In genomic region chr9:694499-695154, GRCh38 we compare ENCODE assay signal across 10 cellular contexts.
DNase-seq lines count a peak whose midpoint lies in the region; ATAC-seq and TF ChIP-seq lines count a peak whose summit lies in the region.
"Had no signal": no experiment of that assay in that cellular context is flagged by ENCODE, and none has a peak within 500 bp of the region (broad histone marks: within the 10 kb centered on the region; RNA-seq: fewer than 3 reads in every experiment).

No MANE protein-coding gene starts in this region.

- H3K9me3 Mint-ChIP-seq in osteocyte (ENCODE audit: unreplicated experiment), result no peaks in the 10 kb centered on the region
- no peaks in the 10 kb centered on the region for H3K9me3 Mint-ChIP-seq in Caco-2 (ENCODE audit: unreplicated experiment)
- H3K9me3 Mint-ChIP-seq: effector memory CD8-positive, alpha-beta T cell had no signal

- H3K36me3 Mint-ChIP-seq in osteocyte (ENCODE audit: unreplicated experiment), result no peaks in the 10 kb centered on the region
- H3K36me3 Mint-ChIP-seq in Caco-2 (ENCODE audit: insufficient read depth, unreplicated experiment), result peaks cover 24% of the 10 kb centered on the region

- ATAC-seq in GM19035 (IDR thresholded peaks at IDR 0.05; ENCODE audit: unreplicated experiment) (no peak), GM18907 (IDR thresholded peaks at IDR 0.05; ENCODE audit: unreplicated experiment) (no peak)
- ATAC-seq: effector memory CD8-positive, alpha-beta T cell had no signal

- CTCF ChIA-PET in Caco-2 (lab: Charles Lee), result interaction anchor here (0.7 kb wide), 1 partner anchor 68 kb away, joined by 7 read pairs; no protein-coding TSS in a partner anchor

- POLR2A ChIA-PET in Caco-2 (lab: Charles Lee), result no interaction called here

- H3K4me3 Mint-ChIP-seq in osteocyte (ENCODE audit: unreplicated experiment), result peak overlapping the region; percentile 64
- H3K4me3 Mint-ChIP-seq in Caco-2 (ENCODE audit: unreplicated experiment), result no peak overlapping the region
- H3K4me3 Mint-ChIP-seq: effector memory CD8-positive, alpha-beta T cell had no signal

- no peaks in the 10 kb centered on the region for H3K27me3 Mint-ChIP-seq in osteocyte (ENCODE audit: unreplicated experiment)
- H3K27me3 Mint-ChIP-seq in Caco-2 (ENCODE audit: insufficient read depth, unreplicated experiment), result no peaks in the 10 kb centered on the region

- TF ChIP-seq CTCF in AG09309 (IDR thresholded peaks at IDR 0.05; ENCODE audit: control insufficient read depth, insufficient read depth, low read depth, low read length, missing control alignments) (no peak), WI38 (IDR thresholded peaks at IDR 0.05; ENCODE audit: low read depth, low read length) (no peak), osteocyte (IDR thresholded peaks at IDR 0.05) (no peak), Caco-2 (IDR thresholded peaks at IDR 0.05; ENCODE audit: insufficient read depth in 1 of 2, low read depth in 1 of 2, low read length in 1 of 2, severe bottlenecking in 1 of 2, unreplicated experiment in 1 of 2) (no peak)

- intact Hi-C loops in Caco-2 (cut with micrococcal nuclease; ENCODE audit: unreplicated experiment), result no loop called here

- H3K27ac Mint-ChIP-seq in osteocyte (ENCODE audit: unreplicated experiment), result peak overlapping the region; percentile 91
- no peak overlapping the region for H3K27ac Mint-ChIP-seq in Caco-2 (ENCODE audit: unreplicated experiment)
- H3K27ac Mint-ChIP-seq: effector memory CD8-positive, alpha-beta T cell had no signal

- peak; percentile 67 for DNase-seq in AG09309 (ENCODE audit: low read depth)
- peak; percentile 94 for DNase-seq in globus pallidus (ENCODE audit: low spot score)
- peak; percentile 46 for DNase-seq in osteocyte (ENCODE audit: extremely low spot score, unreplicated experiment)
- DNase-seq in Caco-2, result no peak
- DNase-seq in NCI-H1048 (lab: John Stamatoyannopoulos, UW), result no peak
- DNase-seq: DMS79; effector memory CD8-positive, alpha-beta T cell had no signal

- no TSS peak for BruUV-seq in Caco-2 (replicated peaks; lab: Mats Ljungman, UMichigan)

- H3K4me1 Mint-ChIP-seq in osteocyte (ENCODE audit: unreplicated experiment), result peaks cover 53% of the 10 kb centered on the region
- H3K4me1 Mint-ChIP-seq in Caco-2 (ENCODE audit: low read depth, unreplicated experiment), result peaks cover 22% of the 10 kb centered on the region

- H3K4me3 ChIP-seq in AG09309 (ENCODE audit: control insufficient read depth, low read depth, low read length) (peak overlapping the region; percentile 34), WI38 (ENCODE audit: low read depth, low read length) (peak overlapping the region; percentile 60), Caco-2 (ENCODE audit: low read depth, low read length) (no peak overlapping the region)

- no peaks in the 10 kb centered on the region for H3K4me1 ChIP-seq in Caco-2

- no peaks in the 10 kb centered on the region for H3K9me3 ChIP-seq in Caco-2

- H3K27me3 ChIP-seq in Caco-2 (replicated peaks; ENCODE audit: control insufficient read depth, insufficient read depth, low read length), result no peaks in the 10 kb centered on the region

- H3K36me3 ChIP-seq in Caco-2 (ENCODE audit: control insufficient read depth, insufficient read depth, low read length), result no peaks in the 10 kb centered on the region

Comparison
In these comparisons a context has a peak if more than half of its experiments do, and no peak if none do; other contexts are left out.
1. DNase-seq: peak in AG09309 (single experiment), globus pallidus (single experiment) and osteocyte (single experiment); none in Caco-2 (0 of 2) and NCI-H1048 (single experiment).